20 cellular contexts compared by ENCODE assay signal in genomic region chr14:54662491-54663116, GRCh38.
DNase-seq lines count a peak whose midpoint lies in the region; ATAC-seq and TF ChIP-seq lines count a peak whose summit lies in the region.
"Had no signal": no experiment of that assay in that cellular context is flagged by ENCODE, and none has a peak within 500 bp of the region (broad histone marks: within the 10 kb centered on the region; RNA-seq: fewer than 3 reads in every experiment).

No MANE protein-coding gene starts in this region.

- H3K9me2 ChIP-seq in MM.1S (replicated peaks; ENCODE audit: insufficient read depth, low read length) = no peaks in the 10 kb centered on the region

- ATAC-seq in GM21447 (IDR thresholded peaks at IDR 0.05; ENCODE audit: unreplicated experiment) = no peak
- ATAC-seq: SK-N-SH treated with all-trans-retinoic acid at 6 μM for 48 hours had no signal

- H3K79me1 ChIP-seq in mesenchymal stem cell (replicated peaks; ENCODE audit: low read length, poor library complexity, severe bottlenecking) = peaks cover 43% of the 10 kb centered on the region

- TF ChIP-seq CTCF in spleen (IDR thresholded peaks at IDR 0.05 in 8 of 11, conservative IDR thresholded peaks at IDR 0.05 in 3 of 11) (no peak), MM.1S (IDR thresholded peaks at IDR 0.05; ENCODE audit: low read length) (no peak)

- H2BK15ac ChIP-seq in mesenchymal stem cell (ENCODE audit: low read depth, poor library complexity, severe bottlenecking) = no peak overlapping the region

- H3K36me3 ChIP-seq in mesenchymal stem cell (ENCODE audit: control insufficient read depth in 1 of 2, insufficient read depth in 2 of 2, low read depth in 1 of 2, low read length in 2 of 2) = peaks cover 0 to 4% of the 10 kb centered on the region in 2 experiments
- H3K36me3 ChIP-seq in spleen = no peaks in the 10 kb centered on the region
- H3K36me3 ChIP-seq in MM.1S (replicated peaks; ENCODE audit: insufficient read depth, low read length) = no peaks in the 10 kb centered on the region

- no peak for TF ChIP-seq POLR2A in spleen (IDR thresholded peaks at IDR 0.05)

- intact Hi-C loops in spleen (cut with DNase I; ENCODE audit: low total_unique reads) = no loop called here

- H3F3A ChIP-seq in MM.1S (ENCODE audit: insufficient read depth, low read length) = no peaks in the 10 kb centered on the region

- H2BK12ac ChIP-seq in mesenchymal stem cell (ENCODE audit: low read length in 2 of 2) = no peak overlapping the region

- H2BK120ac ChIP-seq in mesenchymal stem cell (ENCODE audit: low read depth, low read length) = no peak overlapping the region

- no peak overlapping the region for H3K14ac ChIP-seq in mesenchymal stem cell (ENCODE audit: low read length in 2 of 2)

- no peak overlapping the region for H3K23ac ChIP-seq in mesenchymal stem cell (ENCODE audit: low read length in 2 of 2)

- H2BK5ac ChIP-seq in mesenchymal stem cell (ENCODE audit: low read depth, low read length, poor library complexity, severe bottlenecking) = no peak overlapping the region

- WGBS in mesenchymal stem cell = 69% methylated on average over 7 of the region's 7 CpGs
- WGBS in spleen, 5 donors = 49 to 74% (median 62%) methylated on average over 4 to 7 of the region's 7 CpGs

- H3K27me3 ChIP-seq in mesenchymal stem cell (ENCODE audit: control insufficient read depth in 1 of 2, insufficient read depth in 1 of 2, low read length in 2 of 2) (no peaks in the 10 kb centered on the region), spleen (replicated peaks in 1 of 7) (no peaks in the 10 kb centered on the region), MM.1S (replicated peaks; ENCODE audit: insufficient read depth, low read length) (no peaks in the 10 kb centered on the region)
- H3K27me3 ChIP-seq: BLaER1 had no signal

- H4K8ac ChIP-seq in mesenchymal stem cell (ENCODE audit: low read length) = no peak overlapping the region

- no peak overlapping the region for H3K9ac ChIP-seq in mesenchymal stem cell (ENCODE audit: low read length)
- H3K9ac ChIP-seq in MM.1S (ENCODE audit: low read length) = no peak overlapping the region
- H3K9ac ChIP-seq: BLaER1 had no signal

- H4K20me1 ChIP-seq in MM.1S (ENCODE audit: insufficient read depth, low read length) = no peaks in the 10 kb centered on the region

- peak overlapping the region; percentile 16 to 67 for H3K18ac ChIP-seq in mesenchymal stem cell (ENCODE audit: low read depth in 1 of 2, low read length in 2 of 2)

- H3K27ac ChIP-seq in mesenchymal stem cell (ENCODE audit: low read length, poor library complexity, severe bottlenecking) (no peak overlapping the region), spleen (peak overlapping the region in 3 of 8 donors; percentile 3 to 27 (median 27)), MM.1S (ENCODE audit: low read length) (no peak overlapping the region)
- H3K27ac ChIP-seq: BLaER1, RWPE1 had no signal

- no peak overlapping the region for H3K4me2 ChIP-seq in mesenchymal stem cell (ENCODE audit: low read length, poor library complexity, severe bottlenecking)
- H3K4me2 ChIP-seq in MM.1S (ENCODE audit: low read depth, low read length) = no peak overlapping the region
- H3K4me2 ChIP-seq: BLaER1 had no signal

- H2AFZ ChIP-seq in mesenchymal stem cell (ENCODE audit: low read depth, low read length) (no peak overlapping the region), MM.1S (ENCODE audit: low read length) (no peak overlapping the region)

- no peak overlapping the region for H4K91ac ChIP-seq in mesenchymal stem cell (ENCODE audit: low read length)

- H3K4ac ChIP-seq in mesenchymal stem cell (ENCODE audit: low read depth in 1 of 2, low read length in 2 of 2) = no peak overlapping the region

- H3K4me3 ChIP-seq in mesenchymal stem cell (ENCODE audit: insufficient read depth in 1 of 2, low read depth in 1 of 2, low read length in 2 of 2) (no peak overlapping the region), spleen (no peak overlapping the region), MM.1S (ENCODE audit: low read length) (no peak overlapping the region)
- H3K4me3 ChIP-seq: BLaER1 had no signal

- peak; percentile 11 for DNase-seq in NCI-H82 treated with DMSO at 0.1 percent for 48 hours (lab: John Stamatoyannopoulos, UW; ENCODE audit: unreplicated experiment)
- DNase-seq in kidney tubule cell (ENCODE audit: low spot score) = peak; percentile 51
- no peak for DNase-seq in mesenchymal stem cell
- DNase-seq in spleen = peak; percentile 81
- no peak for DNase-seq in MM.1S
- DNase-seq in stimulated activated CD4-positive, alpha-beta T cell treated with anti-CD3 and anti-CD28 coated beads, Interleukin-2, amount 100 ng/mL, for 48 hours = no peak
- DNase-seq: Caco-2; CD4-positive, alpha-beta T cell; DMS 273 treated with DMSO at 0.1 percent for 48 hours; DMS79 treated with DMSO at 0.1 percent for 48 hours; Kasumi-1; NCI-H1694 treated with DMSO at 0.1 percent for 48 hours; NCI-H2081 treated with DMSO at 0.1 percent for 48 hours; NCI-H446; NCI-H526 treated with DMSO at 0.1 percent for 48 hours; SIG-M5 had no signal

- H3K9me3 ChIP-seq in mesenchymal stem cell (ENCODE audit: control insufficient read depth, low read length) (no peaks in the 10 kb centered on the region), spleen (no peaks in the 10 kb centered on the region), MM.1S (replicated peaks; ENCODE audit: insufficient read depth, low read length) (no peaks in the 10 kb centered on the region)
- H3K9me3 ChIP-seq: BLaER1, Caco-2 had no signal

- H3K4me1 ChIP-seq in mesenchymal stem cell (ENCODE audit: control insufficient read depth, insufficient read depth, low read depth, low read length) = peaks cover 12% of the 10 kb centered on the region
- peaks cover 0 to 22% (median 8%) of the 10 kb centered on the region in 6 donors for H3K4me1 ChIP-seq in spleen
- H3K4me1 ChIP-seq in MM.1S (ENCODE audit: low read length) = no peaks in the 10 kb centered on the region

- H2AK5ac ChIP-seq in mesenchymal stem cell (ENCODE audit: low read length, severe bottlenecking) = peak overlapping the region; percentile 25

- no peaks in the 10 kb centered on the region for H3K79me2 ChIP-seq in MM.1S (ENCODE audit: low read length)

Comparison
In these comparisons a context has a peak if more than half of its experiments do, and no peak if none do; other contexts are left out.
1. DNase-seq: peak in NCI-H82 treated with DMSO at 0.1 percent for 48 hours (single experiment), kidney tubule cell (single experiment) and spleen (single experiment); none in mesenchymal stem cell (single experiment), MM.1S (single experiment) and stimulated activated CD4-positive, alpha-beta T cell treated with anti-CD3 and anti-CD28 coated beads, Interleukin-2, amount 100 ng/mL, for 48 hours (0 of 2).